Comparison of ENCODE assay signal across 20 cellular contexts in genomic region chr16:50384500-50385122, GRCh38.
"Had no signal": no experiment of that assay in that cellular context is flagged by ENCODE, and none has a peak within 500 bp of the region (broad histone marks: within the 10 kb centered on the region; RNA-seq: fewer than 3 reads in every experiment).

No MANE protein-coding gene starts in this region.

- H3K27ac ChIP-seq: dorsolateral prefrontal cortex, gastrocnemius medialis, neutrophil, prostate gland, right atrium auricular region, suprapubic skin, upper lobe of left lung had no signal

- H3K4me1 ChIP-seq: gastrocnemius medialis, prostate gland, right atrium auricular region, suprapubic skin, upper lobe of left lung had no signal

- H3K4me3 ChIP-seq: dorsolateral prefrontal cortex, gastrocnemius medialis, lung, prostate gland, right atrium auricular region, smooth muscle cell, suprapubic skin, upper lobe of left lung had no signal

- H3K4me2 ChIP-seq: smooth muscle cell had no signal

- ATAC-seq: gastrocnemius medialis; left lobe of liver; naive thymus-derived CD4-positive, alpha-beta T cell; sciatic nerve; stimulated activated naive CD8-positive, alpha-beta T cell treated with anti-CD3 and anti-CD28 coated beads, Interleukin-15, amount 100 ng/mL, for 72 hours had no signal

- H3K36me3 ChIP-seq: gastrocnemius medialis, neutrophil, prostate gland, right atrium auricular region, suprapubic skin, upper lobe of left lung had no signal

- H3K27me3 ChIP-seq: right atrium auricular region, suprapubic skin, upper lobe of left lung had no signal

- DNase-seq: dorsolateral prefrontal cortex; effector CD4-positive, alpha-beta T cell; gastrocnemius medialis; head of caudate nucleus; naive thymus-derived CD4-positive, alpha-beta T cell; stimulated activated CD4-positive, alpha-beta T cell treated with anti-CD3 and anti-CD28 coated beads, Interleukin-12 subunit alpha, Interleukin-12 subunit beta, amount 100 ng/mL, for 4 hours; stimulated activated CD4-positive, alpha-beta T cell treated with anti-CD3 and anti-CD28 coated beads, Interleukin-1b, Interleukin-23, amount 100 ng/mL, for 48 hours; stimulated activated CD4-positive, alpha-beta T cell treated with anti-CD3 and anti-CD28 coated beads, Interleukin-4, amount 100 ng/mL, for 1 hour; stimulated activated CD8-positive, alpha-beta memory T cell treated with anti-CD3 and anti-CD28 coated beads, Interleukin-4, amount 100 ng/mL, for 48 hours; stimulated activated naive CD4-positive, alpha-beta T cell; stimulated activated naive CD8-positive, alpha-beta T cell treated with anti-CD3 and anti-CD28 coated beads, Interleukin-15, amount 100 ng/mL, for 72 hours; upper lobe of left lung had no signal

- H3K9me3 ChIP-seq: gastrocnemius medialis, neutrophil, prostate gland, right atrium auricular region, suprapubic skin, upper lobe of left lung had no signal
